ENCODE assay signal across 8 cellular contexts in the genomic region with DNA sequence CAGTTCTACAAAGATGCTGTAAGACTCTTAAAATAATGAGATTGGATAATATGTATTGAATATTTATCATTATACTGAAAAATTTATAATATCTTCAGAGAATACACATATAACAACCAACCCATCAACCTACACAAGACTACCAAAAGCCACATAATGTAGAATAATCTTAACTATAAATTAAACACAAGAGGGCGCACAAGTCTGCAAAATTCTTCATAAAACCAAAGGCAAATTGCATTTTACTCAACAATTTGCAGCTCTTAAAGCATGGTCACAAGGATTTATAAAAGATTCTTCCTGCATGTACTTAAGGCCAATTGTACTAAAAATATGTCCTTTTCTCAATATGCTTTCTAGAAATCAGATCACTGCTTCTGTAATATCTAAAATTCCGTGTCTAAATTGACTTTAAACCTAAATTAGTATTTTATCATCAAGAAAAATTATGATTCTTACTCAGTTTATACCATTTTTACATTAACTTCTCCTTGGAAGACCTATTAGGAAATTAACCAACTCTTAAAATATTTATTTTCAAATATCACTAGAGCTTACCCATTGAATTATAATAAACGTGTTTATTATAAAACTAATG.
DNase-seq lines count a peak whose midpoint lies in the region; ATAC-seq, FAIRE-seq and TF ChIP-seq lines count a peak whose summit lies in the region.

No MANE protein-coding gene starts in this region.

- FAIRE-seq in GM19239 (lab: Jason Lieb, UNC), result peak; percentile 92

- H3K9me3 ChIP-seq in tibial nerve, result no peaks in the 10 kb centered on the region

- no peak for TF ChIP-seq CTCF in AG09309 (IDR thresholded peaks at IDR 0.05; ENCODE audit: control insufficient read depth, insufficient read depth, low read depth, low read length, missing control alignments)
- peak; percentile 24 to 72 (median 47) for TF ChIP-seq CTCF in tibial nerve (IDR thresholded peaks at IDR 0.05)

- H3K27me3 ChIP-seq in tibial nerve, result no peaks in the 10 kb centered on the region

- no peak overlapping the region for H3K27ac ChIP-seq in tibial nerve

- peaks cover 0 to 9% (median 0%) of the 10 kb centered on the region in 4 donors for H3K4me1 ChIP-seq in tibial nerve

- 52 to 53% methylated on average over 3 of the region's 3 CpGs for WGBS in tibial nerve, 2 donors

- H3K36me3 ChIP-seq in tibial nerve, result no peaks in the 10 kb centered on the region

- no peak for TF ChIP-seq EP300 in tibial nerve (IDR thresholded peaks at IDR 0.05)

- no peak for ATAC-seq in HG02763 (IDR thresholded peaks at IDR 0.05; ENCODE audit: unreplicated experiment)

- TF ChIP-seq POLR2A in tibial nerve (IDR thresholded peaks at IDR 0.05), result no peak

- DNase-seq in AG09309 (ENCODE audit: low read depth) (peak; percentile 46), GM19239 (ENCODE audit: insufficient read length, low spot score) (peak; percentile 3), NCI-H345 (lab: John Stamatoyannopoulos, UW) (peak; percentile 54), astrocyte of the hippocampus (ENCODE audit: low read depth, low spot score) (peak; percentile 67), iris pigment epithelial cell (ENCODE audit: low read depth) (peak; percentile 66), tibial nerve (ENCODE audit: low spot score in 2 of 2) (no peak), NCI-H128 (lab: John Stamatoyannopoulos, UW; ENCODE audit: unreplicated experiment) (no peak)

- no peak overlapping the region for H3K4me3 ChIP-seq in AG09309 (ENCODE audit: control insufficient read depth, low read depth, low read length)
- no peak overlapping the region for H3K4me3 ChIP-seq in tibial nerve

Comparison
In these comparisons a context has a peak if more than half of its experiments do, and no peak if none do; other contexts are left out.
1. DNase-seq: peak in AG09309 (single experiment), GM19239 (single experiment), NCI-H345 (single experiment), astrocyte of the hippocampus (single experiment) and iris pigment epithelial cell (single experiment); none in tibial nerve (0 of 2) and NCI-H128 (single experiment).